In genomic region chr7:29924006-29924405, GRCh38 we compare ENCODE assay signal across 18 cellular contexts.
"Had no signal": no experiment of that assay in that cellular context is flagged by ENCODE, and none has a peak within 500 bp of the region (broad histone marks: within the 10 kb centered on the region; RNA-seq: fewer than 3 reads in every experiment).

No MANE protein-coding gene starts in this region.

- FAIRE-seq: astrocyte had no signal

- H3K9me3 Mint-ChIP-seq: naive thymus-derived CD8-positive, alpha-beta T cell; T-helper 2 cell treated with Interferon-gamma antibody and Interleukin-4, amounts not matched to agents 5 μg/mL and 100 μg/mL, for 36 hours had no signal

- H3K4me1 ChIP-seq: sigmoid colon had no signal

- H3K27me3 ChIP-seq: sigmoid colon, testis had no signal

- H3K27me3 Mint-ChIP-seq: progenitor cell of endocrine pancreas had no signal

- H3K27ac Mint-ChIP-seq: progenitor cell of endocrine pancreas; T-helper 2 cell treated with Interferon-gamma antibody and Interleukin-4, amounts not matched to agents 5 μg/mL and 100 μg/mL, for 36 hours had no signal

- H3K4me3 Mint-ChIP-seq: naive thymus-derived CD8-positive, alpha-beta T cell; T-helper 2 cell treated with Interferon-gamma antibody and Interleukin-4, amounts not matched to agents 5 μg/mL and 100 μg/mL, for 36 hours had no signal

- ATAC-seq: mucosa of descending colon; naive thymus-derived CD8-positive, alpha-beta T cell had no signal

- H3K9me3 ChIP-seq: mucosa of descending colon, sigmoid colon, testis had no signal

- H3K4me3 ChIP-seq: lung, mucosa of descending colon, sigmoid colon, testis had no signal

- DNase-seq: activated CD4-positive, alpha-beta T cell treated with anti-CD3 and anti-CD28 coated beads for 1 hour; activated CD4-positive, alpha-beta T cell treated with anti-CD3 and anti-CD28 coated beads, Interleukin-2, amount 50 U/mL, for 48 hours; activated naive CD4-positive, alpha-beta T cell; central memory CD4-positive, alpha-beta T cell; cortex of kidney; effector memory CD4-positive, alpha-beta T cell; kidney glomerular epithelial cell; mucosa of descending colon; naive thymus-derived CD8-positive, alpha-beta T cell; sigmoid colon; stimulated activated CD4-positive, alpha-beta T cell treated with anti-CD3 and anti-CD28 coated beads, Interleukin-12 subunit alpha, Interleukin-12 subunit beta, amount 100 ng/mL, for 4 hours; stimulated activated naive CD8-positive, alpha-beta T cell treated with anti-CD3 and anti-CD28 coated beads, Interleukin-15, Interleukin-2, amounts not matched to agents 100 U/mL and 50 U/mL, for 24 hours; testis had no signal

- H3K27ac ChIP-seq: epithelial cell of prostate, sigmoid colon, testis had no signal
